Comparison of ENCODE assay signal across 10 cellular contexts in genomic region chr3:98540346-98540745, GRCh38. TPM values are rescaled to one million over a fixed set of nuclear protein-coding genes. Genes with fewer than 3 reads are reported as not detected.
DNase-seq lines count a peak whose midpoint lies in the region; ATAC-seq lines count a peak whose summit lies in the region.
"Had no signal": no experiment of that assay in that cellular context is flagged by ENCODE, and none has a peak within 500 bp of the region (broad histone marks: within the 10 kb centered on the region; RNA-seq: fewer than 3 reads in every experiment).

No MANE protein-coding gene starts in this region.

- 80 to 83% methylated on average over 3 of the region's 3 CpGs for WGBS in aorta, 2 donors

- H3K9me3 Mint-ChIP-seq in activated T-helper 2 cell treated with anti-CD3 and anti-CD28 coated beads, Interferon-gamma antibody, Interleukin-2, Interleukin-4, amounts not matched to agents 10 μg/mL and 5 μg/mL and 100 μg/mL, durations not matched to agents 14 hours and 24 hours and 36 hours, result peaks cover 7% of the 10 kb centered on the region

- H3K27ac ChIP-seq in aorta (ENCODE audit: low read depth in 1 of 2, low read length in 2 of 2), result no peak overlapping the region
- H3K27ac ChIP-seq: ovary had no signal

- no peaks in the 10 kb centered on the region for H3K4me1 ChIP-seq in aorta (ENCODE audit: control insufficient read depth in 1 of 2, insufficient read depth in 2 of 2, low read length in 2 of 2)

- H3K4me3 ChIP-seq in aorta (ENCODE audit: low read length in 2 of 2), result no peak overlapping the region
- H3K4me3 ChIP-seq: ovary had no signal

- no peak overlapping the region for H3K4me3 Mint-ChIP-seq in activated T-helper 2 cell treated with anti-CD3 and anti-CD28 coated beads, Interferon-gamma antibody, Interleukin-2, Interleukin-4, amounts not matched to agents 10 μg/mL and 5 μg/mL and 100 μg/mL, durations not matched to agents 14 hours and 24 hours and 36 hours (ENCODE audit: low read depth)

- H3K9me3 ChIP-seq in aorta (ENCODE audit: control insufficient read depth, low read length), result no peaks in the 10 kb centered on the region
- H3K9me3 ChIP-seq: ovary had no signal

- no peaks in the 10 kb centered on the region for H3K27me3 ChIP-seq in aorta (ENCODE audit: control insufficient read depth in 1 of 2, insufficient read depth in 2 of 2, low read length in 1 of 2)
- H3K27me3 ChIP-seq: ovary had no signal

- intact Hi-C loops in activated T-helper 2 cell treated with anti-CD3 and anti-CD28 coated beads, Interferon-gamma antibody, Interleukin-2, Interleukin-4, amounts not matched to agents 10 μg/mL and 5 μg/mL and 100 μg/mL, durations not matched to agents 14 hours and 24 hours and 36 hours (cut with micrococcal nuclease), result loop anchor here (1.0 kb wide), 1 partner anchor 25 kb away; no protein-coding TSS in a partner anchor
- intact Hi-C loops in aorta (cut with DNase I), result no loop called here

- peak; percentile 21 for ATAC-seq in GM18508 (IDR thresholded peaks at IDR 0.05; ENCODE audit: insufficient read depth, unreplicated experiment)
- peak; percentile 46 for ATAC-seq in GM21390 (IDR thresholded peaks at IDR 0.05; ENCODE audit: unreplicated experiment)
- ATAC-seq in HG03196 (IDR thresholded peaks at IDR 0.05; ENCODE audit: unreplicated experiment), result peak; percentile 55
- ATAC-seq in aorta (ENCODE audit: low FRiP score), result no peak

- no peaks in the 10 kb centered on the region for H3K27me3 Mint-ChIP-seq in activated T-helper 2 cell treated with anti-CD3 and anti-CD28 coated beads, Interferon-gamma antibody, Interleukin-2, Interleukin-4, amounts not matched to agents 10 μg/mL and 5 μg/mL and 100 μg/mL, durations not matched to agents 14 hours and 24 hours and 36 hours (ENCODE audit: low read depth)

- DNase-seq in activated T-helper 2 cell treated with anti-CD3 and anti-CD28 coated beads, Interferon-gamma antibody, Interleukin-2, Interleukin-4, amounts not matched to agents 10 μg/mL and 5 μg/mL and 100 μg/mL, durations not matched to agents 14 hours and 24 hours and 36 hours (ENCODE audit: low spot score), result no peak
- DNase-seq in NCI-H146 (lab: John Stamatoyannopoulos, UW), result no peak
- no peak for DNase-seq in aorta
- no peak for DNase-seq in amygdala (lab: John Stamatoyannopoulos, UW)
- no peak for DNase-seq in T1000 (lab: John Stamatoyannopoulos, UW)
- DNase-seq: ovary had no signal

- peak overlapping the region; percentile 17 for H3K27ac Mint-ChIP-seq in activated T-helper 2 cell treated with anti-CD3 and anti-CD28 coated beads, Interferon-gamma antibody, Interleukin-2, Interleukin-4, amounts not matched to agents 10 μg/mL and 5 μg/mL and 100 μg/mL, durations not matched to agents 14 hours and 24 hours and 36 hours

- H3K36me3 ChIP-seq in aorta (ENCODE audit: control insufficient read depth in 1 of 2, insufficient read depth in 2 of 2, low read length in 1 of 2), result no peaks in the 10 kb centered on the region
- H3K36me3 ChIP-seq: ovary had no signal

- peaks cover 23% of the 10 kb centered on the region for H3K36me3 Mint-ChIP-seq in activated T-helper 2 cell treated with anti-CD3 and anti-CD28 coated beads, Interferon-gamma antibody, Interleukin-2, Interleukin-4, amounts not matched to agents 10 μg/mL and 5 μg/mL and 100 μg/mL, durations not matched to agents 14 hours and 24 hours and 36 hours (ENCODE audit: low read depth)

- H3K4me1 Mint-ChIP-seq in activated T-helper 2 cell treated with anti-CD3 and anti-CD28 coated beads, Interferon-gamma antibody, Interleukin-2, Interleukin-4, amounts not matched to agents 10 μg/mL and 5 μg/mL and 100 μg/mL, durations not matched to agents 14 hours and 24 hours and 36 hours (ENCODE audit: low read depth), result peaks cover 63% of the 10 kb centered on the region

RNA-seq across cellular contexts. Expression of gene GPR15, which starts 8.6 kb away (rescaled TPM):
- total RNA-seq in activated T-helper 2 cell treated with anti-CD3 and anti-CD28 coated beads, Interferon-gamma antibody, Interleukin-2, Interleukin-4, amounts not matched to agents 10 μg/mL and 5 μg/mL and 100 μg/mL, durations not matched to agents 14 hours and 24 hours and 36 hours, result 10.0 and 10.5 TPM in 2 replicates
- not detected for total RNA-seq in aorta
- polyA plus RNA-seq in aorta, result not detected
- total RNA-seq: LHCN-M2 had no signal
- polyA plus RNA-seq: ovary had no signal

RNA-seq across cellular contexts. Expression of gene CLDND1, which starts 17.6 kb away (rescaled TPM):
- total RNA-seq in activated T-helper 2 cell treated with anti-CD3 and anti-CD28 coated beads, Interferon-gamma antibody, Interleukin-2, Interleukin-4, amounts not matched to agents 10 μg/mL and 5 μg/mL and 100 μg/mL, durations not matched to agents 14 hours and 24 hours and 36 hours, result 326 and 338 TPM in 2 replicates
- 100 to 1,000 TPM; 114 to 132 TPM for total RNA-seq in aorta
- polyA plus RNA-seq in aorta, result 100 to 1,000 TPM; 106 to 112 TPM

RNA-seq across cellular contexts. Expression of gene OR5K2, which starts 42.9 kb away (rescaled TPM):
- not detected in 2 replicates for total RNA-seq in activated T-helper 2 cell treated with anti-CD3 and anti-CD28 coated beads, Interferon-gamma antibody, Interleukin-2, Interleukin-4, amounts not matched to agents 10 μg/mL and 5 μg/mL and 100 μg/mL, durations not matched to agents 14 hours and 24 hours and 36 hours
- not detected for total RNA-seq in aorta
- not detected for polyA plus RNA-seq in aorta
- total RNA-seq: LHCN-M2, ovary had no signal
- polyA plus RNA-seq: ovary had no signal

RNA-seq across cellular contexts. Expression of gene CPOX, which starts 53.1 kb away (rescaled TPM):
- 48.4 and 50.4 TPM in 2 replicates for total RNA-seq in activated T-helper 2 cell treated with anti-CD3 and anti-CD28 coated beads, Interferon-gamma antibody, Interleukin-2, Interleukin-4, amounts not matched to agents 10 μg/mL and 5 μg/mL and 100 μg/mL, durations not matched to agents 14 hours and 24 hours and 36 hours
- total RNA-seq in aorta, result 10 to 100 TPM; 10.8 to 19.4 TPM
- polyA plus RNA-seq in aorta, result 10 to 100 TPM in 1 of 2 donors, 1 to 10 TPM in 1; 9.5 to 14.9 TPM
